In the genomic region with DNA sequence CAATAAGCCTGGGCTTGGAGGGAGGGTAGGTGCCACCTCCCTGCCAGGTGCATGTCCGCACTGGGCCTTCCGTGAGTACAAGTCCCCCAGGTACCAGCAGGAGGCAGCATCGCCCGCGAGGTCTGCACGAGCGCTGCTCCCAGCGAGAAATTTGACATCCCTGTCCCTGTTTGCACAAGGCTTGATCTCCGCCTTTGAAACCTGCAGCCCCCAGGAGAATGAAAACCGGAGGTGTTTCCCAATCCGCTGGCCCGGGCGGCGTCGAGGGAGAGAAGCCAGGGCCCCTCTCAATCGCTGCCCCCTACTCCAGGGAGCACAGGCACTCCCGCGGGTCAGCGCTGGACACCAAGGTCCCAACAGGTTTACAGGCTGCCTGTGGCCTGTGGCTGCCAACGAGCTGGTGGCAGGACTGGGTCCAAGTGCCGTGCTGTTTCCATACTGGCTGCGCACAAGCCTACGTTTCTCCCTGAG, we compare ENCODE assay signal across 8 cellular contexts. TPM values are rescaled to one million over a fixed set of nuclear protein-coding genes. Genes with fewer than 3 reads are reported as not detected.
DNase-seq lines count a peak whose midpoint lies in the region; ATAC-seq and TF ChIP-seq lines count a peak whose summit lies in the region.

No MANE protein-coding gene starts in this region.

- TF ChIP-seq CTCF in gastroesophageal sphincter (IDR thresholded peaks at IDR 0.05) (peak in 3 of 4 experiments; percentile 52 to 76 (median 60)), sigmoid colon (IDR thresholded peaks at IDR 0.05) (peak in 2 of 4 experiments; percentile 30 to 35)

- peak overlapping the region; percentile 78 for H3K27ac ChIP-seq in CD4-positive, CD25-positive, alpha-beta regulatory T cell (ENCODE audit: insufficient read depth, low read length, poor library complexity, severe bottlenecking)
- H3K27ac ChIP-seq in gastroesophageal sphincter (peak overlapping the region in 1 of 4 donors; percentile 69), sigmoid colon (peak overlapping the region in 1 of 4 donors; percentile 46)

- peaks cover 4% of the 10 kb centered on the region for H3K36me3 Mint-ChIP-seq in CD4-positive, CD25-positive, alpha-beta regulatory T cell
- peaks cover 1% of the 10 kb centered on the region for H3K36me3 Mint-ChIP-seq in activated T-helper 1 cell treated with anti-CD3 and anti-CD28 coated beads, Interleukin-12 subunit alpha, Interleukin-12 subunit beta, Interleukin-2, Interleukin-4 antibody, amounts not matched to agents 30 ng/mL and 10 ng/mL and 1 ng/mL, durations not matched to agents 14 hours and 24 hours and 36 hours (ENCODE audit: low read depth)

- intact Hi-C loops in activated T-helper 1 cell treated with anti-CD3 and anti-CD28 coated beads, Interleukin-12 subunit alpha, Interleukin-12 subunit beta, Interleukin-2, Interleukin-4 antibody, amounts not matched to agents 30 ng/mL and 10 ng/mL and 1 ng/mL, durations not matched to agents 14 hours and 24 hours and 36 hours (cut with micrococcal nuclease): loop anchor here (1.0 to 10.0 kb wide), 6 partner anchors 10 to 440 kb away; a partner anchor contains a TSS
- intact Hi-C loops in sigmoid colon (cut with DNase I): no loop called here

- H3K4me3 ChIP-seq in CD4-positive, CD25-positive, alpha-beta regulatory T cell (ENCODE audit: low read depth, low read length): peak overlapping the region; percentile 71
- H3K4me3 ChIP-seq in gastroesophageal sphincter (peak overlapping the region; percentile 25 to 52), sigmoid colon (peak overlapping the region in 3 of 4 donors; percentile 36 to 49 (median 40))

- H3K27me3 Mint-ChIP-seq in CD4-positive, CD25-positive, alpha-beta regulatory T cell: no peaks in the 10 kb centered on the region
- H3K27me3 Mint-ChIP-seq in activated T-helper 1 cell treated with anti-CD3 and anti-CD28 coated beads, Interleukin-12 subunit alpha, Interleukin-12 subunit beta, Interleukin-2, Interleukin-4 antibody, amounts not matched to agents 30 ng/mL and 10 ng/mL and 1 ng/mL, durations not matched to agents 14 hours and 24 hours and 36 hours (ENCODE audit: insufficient read depth): no peaks in the 10 kb centered on the region

- peak; percentile 74 to 90 (median 86) for DNase-seq in CD4-positive, CD25-positive, alpha-beta regulatory T cell
- DNase-seq in NCI-H748 treated with DMSO at 0.1 percent for 48 hours (lab: John Stamatoyannopoulos, UW): peak; percentile 30
- DNase-seq in activated T-helper 1 cell treated with anti-CD3 and anti-CD28 coated beads, Interleukin-12 subunit alpha, Interleukin-12 subunit beta, Interleukin-2, Interleukin-4 antibody, amounts not matched to agents 30 ng/mL and 10 ng/mL and 1 ng/mL, durations not matched to agents 14 hours and 24 hours and 36 hours (ENCODE audit: low spot score): peak; percentile 75
- no peak for DNase-seq in sigmoid colon

- peak overlapping the region; percentile 90 to 95 (median 91) for H3K27ac Mint-ChIP-seq in CD4-positive, CD25-positive, alpha-beta regulatory T cell
- peak overlapping the region; percentile 62 for H3K27ac Mint-ChIP-seq in activated T-helper 1 cell treated with anti-CD3 and anti-CD28 coated beads, Interleukin-12 subunit alpha, Interleukin-12 subunit beta, Interleukin-2, Interleukin-4 antibody, amounts not matched to agents 30 ng/mL and 10 ng/mL and 1 ng/mL, durations not matched to agents 14 hours and 24 hours and 36 hours

- H3K4me3 Mint-ChIP-seq in CD4-positive, CD25-positive, alpha-beta regulatory T cell: peak overlapping the region; percentile 93 to 100 (median 96)
- peak overlapping the region; percentile 86 for H3K4me3 Mint-ChIP-seq in activated T-helper 1 cell treated with anti-CD3 and anti-CD28 coated beads, Interleukin-12 subunit alpha, Interleukin-12 subunit beta, Interleukin-2, Interleukin-4 antibody, amounts not matched to agents 30 ng/mL and 10 ng/mL and 1 ng/mL, durations not matched to agents 14 hours and 24 hours and 36 hours

- peak; percentile 67 to 72 for ATAC-seq in CD4-positive, CD25-positive, alpha-beta regulatory T cell (ENCODE audit: low read depth in 2 of 2)
- ATAC-seq in GM21786 (IDR thresholded peaks at IDR 0.05; ENCODE audit: unreplicated experiment) (peak; percentile 46), gastroesophageal sphincter (peak; percentile 26), HG03469 (IDR thresholded peaks at IDR 0.05; ENCODE audit: unreplicated experiment) (no peak), HG03097 (IDR thresholded peaks at IDR 0.05; ENCODE audit: low FRiP score, unreplicated experiment) (no peak)

- H3K9me3 Mint-ChIP-seq in CD4-positive, CD25-positive, alpha-beta regulatory T cell: no peaks in the 10 kb centered on the region
- H3K9me3 Mint-ChIP-seq in activated T-helper 1 cell treated with anti-CD3 and anti-CD28 coated beads, Interleukin-12 subunit alpha, Interleukin-12 subunit beta, Interleukin-2, Interleukin-4 antibody, amounts not matched to agents 30 ng/mL and 10 ng/mL and 1 ng/mL, durations not matched to agents 14 hours and 24 hours and 36 hours: no peaks in the 10 kb centered on the region

- H3K4me1 Mint-ChIP-seq in CD4-positive, CD25-positive, alpha-beta regulatory T cell: peaks cover 0 to 70% (median 29%) of the 10 kb centered on the region in 4 donors
- peaks cover 35% of the 10 kb centered on the region for H3K4me1 Mint-ChIP-seq in activated T-helper 1 cell treated with anti-CD3 and anti-CD28 coated beads, Interleukin-12 subunit alpha, Interleukin-12 subunit beta, Interleukin-2, Interleukin-4 antibody, amounts not matched to agents 30 ng/mL and 10 ng/mL and 1 ng/mL, durations not matched to agents 14 hours and 24 hours and 36 hours (ENCODE audit: low read depth)

- no CpG with 5 or more reads among the region's 23 CpGs for WGBS in gastroesophageal sphincter (ENCODE audit: low coverage in 1 of 2), 2 donors
- WGBS in sigmoid colon, 2 donors: 2 to 3% methylated on average over 23 of the region's 23 CpGs

- H3K9me3 ChIP-seq in CD4-positive, CD25-positive, alpha-beta regulatory T cell (ENCODE audit: control insufficient read depth in 2 of 2, low read length in 2 of 2): no peaks in the 10 kb centered on the region
- H3K9me3 ChIP-seq in gastroesophageal sphincter (no peaks in the 10 kb centered on the region), sigmoid colon (no peaks in the 10 kb centered on the region)

- H3K27me3 ChIP-seq in CD4-positive, CD25-positive, alpha-beta regulatory T cell (ENCODE audit: control insufficient read depth, insufficient read depth, low read length): no peaks in the 10 kb centered on the region
- H3K27me3 ChIP-seq in gastroesophageal sphincter (peaks cover 41% of the 10 kb centered on the region), sigmoid colon (peaks cover 11 to 46% (median 39%) of the 10 kb centered on the region in 3 donors)

- TF ChIP-seq EP300 in gastroesophageal sphincter (IDR thresholded peaks at IDR 0.05): no peak
- TF ChIP-seq EP300 in sigmoid colon (IDR thresholded peaks at IDR 0.05): no peak

- peaks cover 13% of the 10 kb centered on the region for H3K36me3 ChIP-seq in CD4-positive, CD25-positive, alpha-beta regulatory T cell (ENCODE audit: control insufficient read depth, insufficient read depth, low read length)
- peaks cover 0 to 5% of the 10 kb centered on the region in 2 donors for H3K36me3 ChIP-seq in gastroesophageal sphincter
- no peaks in the 10 kb centered on the region for H3K36me3 ChIP-seq in sigmoid colon

- H3K4me1 ChIP-seq in CD4-positive, CD25-positive, alpha-beta regulatory T cell (ENCODE audit: control insufficient read depth, insufficient read depth, low read length, poor library complexity, severe bottlenecking): peaks cover 48% of the 10 kb centered on the region
- H3K4me1 ChIP-seq in gastroesophageal sphincter (peaks cover 2 to 49% (median 27%) of the 10 kb centered on the region in 3 donors), sigmoid colon (peaks cover 0 to 36% (median 32%) of the 10 kb centered on the region in 4 donors)

- TF ChIP-seq POLR2A in gastroesophageal sphincter (IDR thresholded peaks at IDR 0.05) (no peak), sigmoid colon (IDR thresholded peaks at IDR 0.05) (no peak)

RNA-seq across cellular contexts. Expression of a gene that starts 1.0 kb away (rescaled TPM):
- 251 TPM for total RNA-seq in CD4-positive, CD25-positive, alpha-beta regulatory T cell
- 100 to 1,000 TPM in 1 of 4 donors, 10 to 100 TPM in 3; 76.8 to 108 (median 93.3) TPM for polyA plus RNA-seq in CD4-positive, CD25-positive, alpha-beta regulatory T cell
- 83.4 and 85.8 TPM in 2 replicates for total RNA-seq in activated T-helper 1 cell treated with anti-CD3 and anti-CD28 coated beads, Interleukin-12 subunit alpha, Interleukin-12 subunit beta, Interleukin-2, Interleukin-4 antibody, amounts not matched to agents 30 ng/mL and 10 ng/mL and 1 ng/mL, durations not matched to agents 14 hours and 24 hours and 36 hours
- total RNA-seq in gastroesophageal sphincter: 10 to 100 TPM in 1 of 4 donors, 1 to 10 TPM in 3; 3.0 to 10.5 (median 6.7) TPM
- total RNA-seq in sigmoid colon: 10 to 100 TPM in 1 of 4 donors, 1 to 10 TPM in 3; 1.6 to 14.5 (median 4.2) TPM
- polyA plus RNA-seq in sigmoid colon: 10 to 100 TPM in 1 of 3 donors, under 1 TPM in 1, not detected in 1; 0.60 to 20.9 TPM

RNA-seq across cellular contexts. Expression of a gene that starts 18.8 kb away (rescaled TPM):
- total RNA-seq in CD4-positive, CD25-positive, alpha-beta regulatory T cell: 149 TPM
- polyA plus RNA-seq in CD4-positive, CD25-positive, alpha-beta regulatory T cell: 10 to 100 TPM; 14.0 to 15.4 (median 14.4) TPM
- 7.9 and 10.6 TPM in 2 replicates for total RNA-seq in activated T-helper 1 cell treated with anti-CD3 and anti-CD28 coated beads, Interleukin-12 subunit alpha, Interleukin-12 subunit beta, Interleukin-2, Interleukin-4 antibody, amounts not matched to agents 30 ng/mL and 10 ng/mL and 1 ng/mL, durations not matched to agents 14 hours and 24 hours and 36 hours
- 100 to 1,000 TPM; 496 to 734 (median 508) TPM for total RNA-seq in gastroesophageal sphincter
- 100 to 1,000 TPM; 127 to 186 (median 174) TPM for total RNA-seq in sigmoid colon
- 100 to 1,000 TPM in 1 of 3 donors, 10 to 100 TPM in 2; 15.3 to 107 (median 16.8) TPM for polyA plus RNA-seq in sigmoid colon

Comparison
In these comparisons a context has a peak if more than half of its experiments do, and no peak if none do; other contexts are left out.
1. ATAC-seq: peak in CD4-positive, CD25-positive, alpha-beta regulatory T cell (2 of 2), GM21786 (single experiment) and gastroesophageal sphincter (single experiment); none in HG03469 (single experiment) and HG03097 (single experiment).
2. RNA of a gene that starts 18.8 kb away (total RNA-seq): 496 to 734 TPM in gastroesophageal sphincter, 127 to 186 TPM in sigmoid colon and 149 TPM in CD4-positive, CD25-positive, alpha-beta regulatory T cell (single experiment); 7.9 to 10.6 TPM in activated T-helper 1 cell treated with anti-CD3 and anti-CD28 coated beads, Interleukin-12 subunit alpha, Interleukin-12 subunit beta, Interleukin-2, Interleukin-4 antibody, amounts not matched to agents 30 ng/mL and 10 ng/mL and 1 ng/mL, durations not matched to agents 14 hours and 24 hours and 36 hours; every median in the first group is over 10 times any median in the second.
3. Peak in every context shown above with its lines, with median percentiles within 50 percentile points of each other: H3K4me3 ChIP-seq.